ENCODE assay signal across 25 cellular contexts in the genomic region with DNA sequence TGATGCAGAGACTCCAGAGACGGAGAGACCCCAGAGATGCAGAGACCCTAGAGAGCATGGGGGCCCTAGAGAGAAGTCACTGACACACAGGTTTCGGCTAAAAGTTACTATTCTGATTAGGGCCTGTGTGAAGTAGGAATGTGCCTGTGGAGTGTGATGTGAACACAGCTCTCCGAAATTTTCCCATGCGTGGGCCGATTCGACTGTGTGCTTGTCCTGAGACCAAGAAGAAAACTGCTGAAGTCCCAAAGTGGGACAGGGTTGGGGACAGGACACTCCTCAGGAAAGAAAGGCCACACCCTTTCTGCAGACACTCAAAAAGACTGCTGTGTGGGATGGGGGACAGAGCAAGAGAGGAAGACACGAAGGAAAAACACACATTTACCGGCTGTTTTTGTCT.
"Had no signal": no experiment of that assay in that cellular context is flagged by ENCODE, and none has a peak within 500 bp of the region (broad histone marks: within the 10 kb centered on the region; RNA-seq: fewer than 3 reads in every experiment).

No MANE protein-coding gene starts in this region.

- H3K36me3 ChIP-seq: esophagus muscularis mucosa, gastroesophageal sphincter, heart left ventricle, left lung, neutrophil, prostate gland, right atrium auricular region, sigmoid colon, thoracic aorta, tibial nerve had no signal

- H3K4me3 Mint-ChIP-seq: naive thymus-derived CD4-positive, alpha-beta T cell; stimulated activated naive B cell treated with anti-CD40 and anti-IgM and Interleukin-4, amounts not matched to agents 10 μg/mL and 1 μg/mL and 100 μg/mL, for 72 hours; stimulated activated naive CD8-positive, alpha-beta T cell treated with anti-CD3 and anti-CD28 coated beads, Interleukin-15, Interleukin-2, amounts not matched to agents 100 ng/mL and 50 ng/mL, for 24 hours had no signal

- H3K4me1 ChIP-seq: esophagus muscularis mucosa, foreskin keratinocyte, gastroesophageal sphincter, left lung, parathyroid adenoma, prostate gland, right atrium auricular region, sigmoid colon, tibial nerve had no signal

- H3K4me1 Mint-ChIP-seq: naive thymus-derived CD4-positive, alpha-beta T cell; stimulated activated naive B cell treated with anti-CD40 and anti-IgM and Interleukin-4, amounts not matched to agents 10 μg/mL and 1 μg/mL and 100 μg/mL, for 72 hours had no signal

- H3K9me3 Mint-ChIP-seq: stimulated activated naive CD8-positive, alpha-beta T cell treated with anti-CD3 and anti-CD28 coated beads, Interleukin-15, Interleukin-2, amounts not matched to agents 100 ng/mL and 50 ng/mL, for 24 hours had no signal

- DNase-seq: caudate nucleus; dorsolateral prefrontal cortex; effector CD4-positive, alpha-beta T cell; foreskin keratinocyte; left cardiac atrium; mesenchymal stem cell; midbrain; naive thymus-derived CD4-positive, alpha-beta T cell; stimulated activated CD4-positive, alpha-beta T cell treated with anti-CD3 and anti-CD28 coated beads, Interleukin-15, amount 100 ng/mL, for 24 hours; stimulated activated CD4-positive, alpha-beta T cell treated with anti-CD3 and anti-CD28 coated beads, Interleukin-2, amount 100 ng/mL, for 48 hours; stimulated activated naive B cell treated with anti-CD40 and anti-IgM and Interleukin-4, amounts not matched to agents 10 μg/mL and 1 μg/mL and 100 μg/mL, for 72 hours had no signal

- H2AFZ ChIP-seq: hepatocyte, parathyroid adenoma had no signal

- H3K9me3 ChIP-seq: esophagus muscularis mucosa, gastroesophageal sphincter, neutrophil, prostate gland, right atrium auricular region, sigmoid colon, thoracic aorta had no signal

- ATAC-seq: foreskin keratinocyte; heart left ventricle; left cardiac atrium; left lung; naive thymus-derived CD4-positive, alpha-beta T cell; stimulated activated naive B cell treated with anti-CD40 and anti-IgM and Interleukin-4, amounts not matched to agents 10 μg/mL and 1 μg/mL and 100 μg/mL, for 72 hours had no signal

- H3K79me2 ChIP-seq: hepatocyte, parathyroid adenoma had no signal

- H3K4me2 ChIP-seq: hepatocyte had no signal

- H3K27me3 ChIP-seq: dorsolateral prefrontal cortex, foreskin keratinocyte, heart left ventricle, hepatocyte, left lung, neutrophil, right atrium auricular region, sigmoid colon, tibial nerve had no signal

- H3K36me3 Mint-ChIP-seq: naive thymus-derived CD4-positive, alpha-beta T cell; stimulated activated naive B cell treated with anti-CD40 and anti-IgM and Interleukin-4, amounts not matched to agents 10 μg/mL and 1 μg/mL and 100 μg/mL, for 72 hours had no signal

- H3K27ac ChIP-seq: dorsolateral prefrontal cortex, epithelial cell of prostate, esophagus muscularis mucosa, foreskin keratinocyte, gastroesophageal sphincter, heart left ventricle, hepatocyte, left lung, neutrophil, parathyroid adenoma, prostate gland, right atrium auricular region, sigmoid colon, thoracic aorta, tibial nerve had no signal

- H3K4me3 ChIP-seq: dorsolateral prefrontal cortex, esophagus muscularis mucosa, gastroesophageal sphincter, heart left ventricle, hepatocyte, left lung, prostate gland, right atrium auricular region, sigmoid colon, thoracic aorta, tibial nerve had no signal

- H3K27ac Mint-ChIP-seq: stimulated activated naive B cell treated with anti-CD40 and anti-IgM and Interleukin-4, amounts not matched to agents 10 μg/mL and 1 μg/mL and 100 μg/mL, for 72 hours; stimulated activated naive CD8-positive, alpha-beta T cell treated with anti-CD3 and anti-CD28 coated beads, Interleukin-15, Interleukin-2, amounts not matched to agents 100 ng/mL and 50 ng/mL, for 24 hours had no signal

- H3K27me3 Mint-ChIP-seq: stimulated activated naive B cell treated with anti-CD40 and anti-IgM and Interleukin-4, amounts not matched to agents 10 μg/mL and 1 μg/mL and 100 μg/mL, for 72 hours; stimulated activated naive CD8-positive, alpha-beta T cell treated with anti-CD3 and anti-CD28 coated beads, Interleukin-15, Interleukin-2, amounts not matched to agents 100 ng/mL and 50 ng/mL, for 24 hours had no signal
